Comparison of ENCODE assay signal across 7 cellular contexts in genomic region chr10:78146200-78146599, GRCh38.
"Had no signal": no experiment of that assay in that cellular context is flagged by ENCODE, and none has a peak within 500 bp of the region (broad histone marks: within the 10 kb centered on the region; RNA-seq: fewer than 3 reads in every experiment).

No MANE protein-coding gene starts in this region.

- DNase-seq: GDM1, GF-D8 had no signal

- FAIRE-seq: G401.6, GM12891, GM12892, GM18507, GM19239 had no signal
